9 cellular contexts compared by ENCODE assay signal in genomic region chr22:29621761-29622526, GRCh38. TPM values are rescaled to one million over a fixed set of nuclear protein-coding genes. Genes with fewer than 3 reads are reported as not detected.
DNase-seq lines count a peak whose midpoint lies in the region; ATAC-seq and TF ChIP-seq lines count a peak whose summit lies in the region.
"Had no signal": no experiment of that assay in that cellular context is flagged by ENCODE, and none has a peak within 500 bp of the region (broad histone marks: within the 10 kb centered on the region; RNA-seq: fewer than 3 reads in every experiment).

No MANE protein-coding gene starts in this region.

- no peaks in the 10 kb centered on the region for H3K27me3 ChIP-seq in lower lobe of right lung (ENCODE audit: low read depth)

- H3K27ac ChIP-seq in lower lobe of right lung = no peak overlapping the region

- H3K4me1 ChIP-seq in lower lobe of right lung = peaks cover 63% of the 10 kb centered on the region

- H3K36me3 ChIP-seq in lower lobe of right lung = no peaks in the 10 kb centered on the region

- ATAC-seq in lower lobe of right lung = peak; percentile 27 to 70
- no peak for ATAC-seq in GM18873 (IDR thresholded peaks at IDR 0.05; ENCODE audit: low FRiP score, unreplicated experiment)
- no peak for ATAC-seq in GM18861 (IDR thresholded peaks at IDR 0.05; ENCODE audit: unreplicated experiment)
- no peak for ATAC-seq in GM18502 (IDR thresholded peaks at IDR 0.05; ENCODE audit: poor library complexity, unreplicated experiment)

- H3K4me3 ChIP-seq in AG10803 (ENCODE audit: low read length) = peak overlapping the region; percentile 9
- peak overlapping the region; percentile 1 for H3K4me3 ChIP-seq in astrocyte of the cerebellum (ENCODE audit: low read depth, low read length)
- no peak overlapping the region for H3K4me3 ChIP-seq in lower lobe of right lung

- intact Hi-C loops in lower lobe of right lung (cut with DNase I) = no loop called here

- DNase-seq in AG10803 (ENCODE audit: low read depth) = peak; percentile 97
- DNase-seq in HT1080 (ENCODE audit: low read depth) = peak; percentile 97
- peak; percentile 93 for DNase-seq in astrocyte of the cerebellum (ENCODE audit: low read depth)
- DNase-seq in lower lobe of right lung = no peak
- DNase-seq in SHP77 treated with DMSO at 0.1 percent for 48 hours (lab: John Stamatoyannopoulos, UW) = no peak
- DNase-seq: posterior cingulate gyrus had no signal

- no peaks in the 10 kb centered on the region for H3K9me3 ChIP-seq in lower lobe of right lung

- TF ChIP-seq CTCF in AG10803 (conservative IDR thresholded peaks at IDR 0.05; ENCODE audit: low read length) = no peak
- no peak for TF ChIP-seq CTCF in astrocyte of the cerebellum (IDR thresholded peaks at IDR 0.05; ENCODE audit: low read depth, low read length, missing control alignments)
- TF ChIP-seq CTCF in lower lobe of right lung (IDR thresholded peaks at IDR 0.05) = no peak

- in situ Hi-C loops in astrocyte of the cerebellum (cut with HindIII; ENCODE audit: low sequenced_read_pairs) = no loop called here

RNA-seq across cellular contexts. Expression of gene NF2, which starts 18.5 kb away (rescaled TPM):
- total RNA-seq in HT1080 (2014; rRNA removed; shearing (Covaris generic)) = 187 and 209 TPM in 2 replicates
- polyA plus RNA-seq in HT1080 (2015; cell fraction: cytosol; rRNA removed) = 128 and 131 TPM in 2 replicates
- 78.5 and 86.1 TPM in 2 replicates for polyA plus RNA-seq in HT1080 (2015; cell fraction: nucleus; rRNA removed)
- 42.4 TPM for total RNA-seq in lower lobe of right lung

RNA-seq across cellular contexts. Expression of gene NIPSNAP1, which starts 41.0 kb away (rescaled TPM):
- total RNA-seq in HT1080 (2014; rRNA removed; shearing (Covaris generic)) = 60.1 and 66.1 TPM in 2 replicates
- polyA plus RNA-seq in HT1080 (2015; cell fraction: cytosol; rRNA removed) = 69.5 and 83.9 TPM in 2 replicates
- polyA plus RNA-seq in HT1080 (2015; cell fraction: nucleus; rRNA removed) = 52.0 and 71.6 TPM in 2 replicates
- total RNA-seq in lower lobe of right lung = 22.3 TPM

Comparison
In these comparisons a context has a peak if more than half of its experiments do, and no peak if none do; other contexts are left out.
1. DNase-seq: peak in AG10803 (single experiment), HT1080 (single experiment) and astrocyte of the cerebellum (single experiment); none in lower lobe of right lung (single experiment) and SHP77 treated with DMSO at 0.1 percent for 48 hours (single experiment).
2. ATAC-seq: peak in lower lobe of right lung (2 of 2); none in GM18873 (single experiment), GM18861 (single experiment) and GM18502 (single experiment).